36 cellular contexts compared by ENCODE assay signal in genomic region chr11:68186061-68186460, GRCh38.
"Had no signal": no experiment of that assay in that cellular context is flagged by ENCODE, and none has a peak within 500 bp of the region (broad histone marks: within the 10 kb centered on the region; RNA-seq: fewer than 3 reads in every experiment).

No MANE protein-coding gene starts in this region.

- H3K36me3 Mint-ChIP-seq: natural killer cell treated with Interleukin-12 subunit alpha and Interleukin-12 subunit beta and Interleukin-15 and Interleukin-18, amount 100 ng/mL, for 72 hours had no signal

- H3K4me3 ChIP-seq: ascending aorta, cardiac muscle cell, colonic mucosa, dorsolateral prefrontal cortex, gastrocnemius medialis, left ventricle myocardium inferior, lung, mucosa of descending colon, prostate gland, skin epidermis, vagina had no signal

- H3K36me3 ChIP-seq: prostate gland had no signal

- H3K27ac ChIP-seq: ascending aorta, cardiac muscle cell, colonic mucosa, gastrocnemius medialis, left ventricle myocardium inferior, prostate gland, skin epidermis, vagina, WERI-Rb-1 had no signal

- H3K9me3 ChIP-seq: ascending aorta, colonic mucosa, gastrocnemius medialis, left ventricle myocardium inferior, mucosa of descending colon, prostate gland, vagina had no signal

- DNase-seq: activated CD4-positive, alpha-beta memory T cell treated with anti-CD3 and anti-CD28 coated beads for 36 hours; activated CD4-positive, alpha-beta T cell treated with anti-CD3 and anti-CD28 coated beads, Interleukin-2, amount 10 ng/mL, durations not matched to agents 24 days and 14 days; activated CD4-positive, CD25-positive, alpha-beta regulatory T cell treated with anti-CD3 and anti-CD28 coated beads, Interleukin-2, amount 50 U/mL, for 72 hours; activated CD8-positive, alpha-beta memory T cell treated with anti-CD3 and anti-CD28 coated beads, Interleukin-2, amount 50 U/mL, for 4 hours; activated effector memory CD4-positive, alpha-beta T cell treated with anti-CD3 and anti-CD28 coated beads, Interleukin-2, amount 50 U/mL, for 16 hours; activated naive CD4-positive, alpha-beta T cell treated with anti-CD3 and anti-CD28 coated beads, Interleukin-2, amount 10 ng/mL, durations not matched to agents 7 days and 5 days; activated naive CD8-positive, alpha-beta T cell treated with anti-CD3 and anti-CD28 coated beads, Interleukin-2, amount 10 ng/mL, durations not matched to agents 7 days and 5 days; activated T-cell treated with anti-CD3 and anti-CD28 coated beads, Interleukin-2, amount 50 U/mL, for 1 hour; cerebellar nuclear complex; colonic mucosa; dorsolateral prefrontal cortex; effector memory CD4-positive, alpha-beta T cell; erythroblast; gastrocnemius medialis; glutamatergic neuron; islet precursor cell; left ventricle myocardium inferior; mesendoderm; mucosa of descending colon; retina; stimulated activated CD4-positive, alpha-beta T cell treated with anti-CD3 and anti-CD28 coated beads, Interleukin-12 subunit alpha, Interleukin-12 subunit beta, amount 100 ng/mL, for 4 hours; stimulated activated CD4-positive, alpha-beta T cell treated with anti-CD3 and anti-CD28 coated beads, Interleukin-4, amount 100 ng/mL, for 1 hour; T-cell; WERI-Rb-1 had no signal

- H3K27ac Mint-ChIP-seq: activated CD4-positive, alpha-beta memory T cell treated with anti-CD3 and anti-CD28 coated beads for 36 hours; activated CD4-positive, alpha-beta T cell treated with anti-CD3 and anti-CD28 coated beads, Interleukin-2, amount 10 ng/mL, durations not matched to agents 24 days and 14 days; activated naive CD4-positive, alpha-beta T cell treated with anti-CD3 and anti-CD28 coated beads, Interleukin-2, amount 10 ng/mL, durations not matched to agents 7 days and 5 days; activated naive CD8-positive, alpha-beta T cell treated with anti-CD3 and anti-CD28 coated beads, Interleukin-2, amount 10 ng/mL, durations not matched to agents 7 days and 5 days; activated T-helper 1 cell treated with anti-CD3 and anti-CD28 coated beads, Interleukin-12 subunit alpha, Interleukin-12 subunit beta, Interleukin-2, Interleukin-4 antibody, amounts not matched to agents 30 ng/mL and 10 ng/mL and 1 ng/mL, durations not matched to agents 14 hours and 24 hours and 36 hours; natural killer cell treated with Interleukin-12 subunit alpha and Interleukin-12 subunit beta and Interleukin-15 and Interleukin-18, amount 100 ng/mL, for 72 hours; stimulated activated naive CD8-positive, alpha-beta T cell treated with anti-CD3 and anti-CD28 coated beads, Interleukin-15, Interleukin-2, amounts not matched to agents 100 ng/mL and 50 ng/mL, for 24 hours; T-cell; type B pancreatic cell had no signal

- H3K27me3 Mint-ChIP-seq: activated CD4-positive, alpha-beta memory T cell treated with anti-CD3 and anti-CD28 coated beads for 36 hours; activated CD4-positive, alpha-beta T cell treated with anti-CD3 and anti-CD28 coated beads, Interleukin-2, amount 10 ng/mL, durations not matched to agents 24 days and 14 days; activated naive CD4-positive, alpha-beta T cell treated with anti-CD3 and anti-CD28 coated beads, Interleukin-2, amount 10 ng/mL, durations not matched to agents 7 days and 5 days; activated naive CD8-positive, alpha-beta T cell treated with anti-CD3 and anti-CD28 coated beads, Interleukin-2, amount 10 ng/mL, durations not matched to agents 7 days and 5 days; brain; natural killer cell treated with Interleukin-12 subunit alpha and Interleukin-12 subunit beta and Interleukin-15 and Interleukin-18, amount 100 ng/mL, for 72 hours; stimulated activated naive CD8-positive, alpha-beta T cell treated with anti-CD3 and anti-CD28 coated beads, Interleukin-15, Interleukin-2, amounts not matched to agents 100 ng/mL and 50 ng/mL, for 24 hours; T-cell; type B pancreatic cell had no signal

- H3K4me3 Mint-ChIP-seq: activated CD4-positive, alpha-beta memory T cell treated with anti-CD3 and anti-CD28 coated beads for 36 hours; activated CD4-positive, alpha-beta T cell treated with anti-CD3 and anti-CD28 coated beads, Interleukin-2, amount 10 ng/mL, durations not matched to agents 24 days and 14 days; activated naive CD4-positive, alpha-beta T cell treated with anti-CD3 and anti-CD28 coated beads, Interleukin-2, amount 10 ng/mL, durations not matched to agents 7 days and 5 days; activated naive CD8-positive, alpha-beta T cell treated with anti-CD3 and anti-CD28 coated beads, Interleukin-2, amount 10 ng/mL, durations not matched to agents 7 days and 5 days; activated T-helper 1 cell treated with anti-CD3 and anti-CD28 coated beads, Interleukin-12 subunit alpha, Interleukin-12 subunit beta, Interleukin-2, Interleukin-4 antibody, amounts not matched to agents 30 ng/mL and 10 ng/mL and 1 ng/mL, durations not matched to agents 14 hours and 24 hours and 36 hours; brain; natural killer cell treated with Interleukin-12 subunit alpha and Interleukin-12 subunit beta and Interleukin-15 and Interleukin-18, amount 100 ng/mL, for 72 hours; stimulated activated naive CD8-positive, alpha-beta T cell treated with anti-CD3 and anti-CD28 coated beads, Interleukin-15, Interleukin-2, amounts not matched to agents 100 ng/mL and 50 ng/mL, for 24 hours; T-cell; type B pancreatic cell had no signal

- H3K4me1 Mint-ChIP-seq: activated CD4-positive, alpha-beta T cell treated with anti-CD3 and anti-CD28 coated beads, Interleukin-2, amount 10 ng/mL, durations not matched to agents 24 days and 14 days; activated naive CD4-positive, alpha-beta T cell treated with anti-CD3 and anti-CD28 coated beads, Interleukin-2, amount 10 ng/mL, durations not matched to agents 7 days and 5 days had no signal

- H3K9me3 Mint-ChIP-seq: activated CD4-positive, alpha-beta memory T cell treated with anti-CD3 and anti-CD28 coated beads for 36 hours; activated CD4-positive, alpha-beta T cell treated with anti-CD3 and anti-CD28 coated beads, Interleukin-2, amount 10 ng/mL, durations not matched to agents 24 days and 14 days; activated naive CD4-positive, alpha-beta T cell treated with anti-CD3 and anti-CD28 coated beads, Interleukin-2, amount 10 ng/mL, durations not matched to agents 7 days and 5 days; activated naive CD8-positive, alpha-beta T cell treated with anti-CD3 and anti-CD28 coated beads, Interleukin-2, amount 10 ng/mL, durations not matched to agents 7 days and 5 days; activated T-helper 1 cell treated with anti-CD3 and anti-CD28 coated beads, Interleukin-12 subunit alpha, Interleukin-12 subunit beta, Interleukin-2, Interleukin-4 antibody, amounts not matched to agents 30 ng/mL and 10 ng/mL and 1 ng/mL, durations not matched to agents 14 hours and 24 hours and 36 hours; brain; natural killer cell treated with Interleukin-12 subunit alpha and Interleukin-12 subunit beta and Interleukin-15 and Interleukin-18, amount 100 ng/mL, for 72 hours; stimulated activated naive CD8-positive, alpha-beta T cell treated with anti-CD3 and anti-CD28 coated beads, Interleukin-15, Interleukin-2, amounts not matched to agents 100 ng/mL and 50 ng/mL, for 24 hours; T-cell; type B pancreatic cell had no signal

- H3K4me1 ChIP-seq: ascending aorta, colonic mucosa, prostate gland had no signal

- H3K27me3 ChIP-seq: ascending aorta, cardiac muscle cell, colonic mucosa, dorsolateral prefrontal cortex, gastrocnemius medialis, vagina had no signal

- ATAC-seq: gastrocnemius medialis; mucosa of descending colon; natural killer cell treated with Interleukin-12 subunit alpha and Interleukin-12 subunit beta and Interleukin-15 and Interleukin-18, amount 100 ng/mL, for 72 hours; sciatic nerve; T-cell had no signal
